Comparison of ENCODE assay signal across 13 cellular contexts in the genomic region with DNA sequence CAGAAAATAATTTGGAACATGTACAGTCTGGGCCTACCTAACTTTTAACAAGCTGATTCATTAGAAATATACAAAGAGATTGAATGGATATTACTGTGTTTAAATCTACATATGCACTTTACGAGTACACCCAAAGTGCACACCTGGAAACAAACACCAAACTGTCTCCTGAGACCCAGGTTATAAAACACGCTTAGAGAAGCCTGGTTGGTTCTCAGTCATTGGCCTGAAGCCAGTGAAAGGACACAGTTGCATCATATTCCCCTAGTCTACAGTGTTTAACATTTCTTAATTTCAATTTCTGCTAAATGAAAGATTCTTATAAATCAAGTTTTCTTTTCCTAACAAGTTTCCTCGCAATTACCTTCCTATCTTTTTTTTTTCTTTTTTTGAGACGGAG.
A peak's percentile ranks its signal among the peaks of the same experiment; 100 is the strongest.
DNase-seq lines count a peak whose midpoint lies in the region; ATAC-seq, FAIRE-seq and TF ChIP-seq lines count a peak whose summit lies in the region.
"Had no signal": no experiment of that assay in that cellular context is flagged by ENCODE, and none has a peak within 500 bp of the region (broad histone marks: within the 10 kb centered on the region; RNA-seq: fewer than 3 reads in every experiment).

No MANE protein-coding gene starts in this region.

- no peak for DNase-seq in H54 (ENCODE audit: insufficient read length, low spot score)
- peak; percentile 6 for DNase-seq in NCI-H69 (lab: John Stamatoyannopoulos, UW)
- DNase-seq in iris pigment epithelial cell (ENCODE audit: low read depth) = peak; percentile 7
- DNase-seq in midbrain (lab: John Stamatoyannopoulos, UW) = no peak
- DNase-seq in activated T-cell treated with anti-CD3 and anti-CD28 coated beads for 4 hours = no peak
- DNase-seq in natural killer cell = no peak
- no peak for DNase-seq in NCI-H1417 (lab: John Stamatoyannopoulos, UW)
- DNase-seq: ACHN; Calu3; CD4-positive, CD25-positive, alpha-beta regulatory T cell; DMS 273 treated with DMSO at 0.1 percent for 48 hours had no signal

- no peak for TF ChIP-seq POLR2A in H54 (IDR thresholded peaks at IDR 0.05; ENCODE audit: low read depth, low read length)

- no peaks in the 10 kb centered on the region for H3K27me3 Mint-ChIP-seq in natural killer cell (ENCODE audit: low read depth in 2 of 2)
- H3K27me3 Mint-ChIP-seq: CD4-positive, CD25-positive, alpha-beta regulatory T cell had no signal

- H3K9me3 Mint-ChIP-seq in natural killer cell = no peaks in the 10 kb centered on the region

- TF ChIP-seq RAD21 in Ishikawa (IDR thresholded peaks at IDR 0.05; ENCODE audit: low read depth) = no peak

- ATAC-seq in natural killer cell = no peak
- ATAC-seq: HCT116 had no signal

- intact Hi-C loops in natural killer cell (cut with micrococcal nuclease) = no loop called here

- no peak overlapping the region for H3K4me3 Mint-ChIP-seq in natural killer cell
- H3K4me3 Mint-ChIP-seq: CD4-positive, CD25-positive, alpha-beta regulatory T cell had no signal

- H3K36me3 Mint-ChIP-seq in natural killer cell = no peaks in the 10 kb centered on the region

- no peak for TF ChIP-seq EP300 in Ishikawa (IDR thresholded peaks at IDR 0.05; ENCODE audit: borderline replicate concordance)

- no peak overlapping the region for H3K27ac Mint-ChIP-seq in natural killer cell

- peak; percentile 38 for FAIRE-seq in H54 (lab: Jason Lieb, UNC)

- TF ChIP-seq CTCF in natural killer cell (IDR thresholded peaks at IDR 0.05) = no peak

- H3K4me1 Mint-ChIP-seq in natural killer cell = no peaks in the 10 kb centered on the region

TF ChIP-seq in Ishikawa, 13 proteins besides CTCF, POLR2A, EP300 and RAD21:
- TF ChIP-seq MAX (IDR thresholded peaks at IDR 0.05) = no peak
- no peak for TF ChIP-seq ZBTB7A (IDR thresholded peaks at IDR 0.05; ENCODE audit: low read depth)
- TF ChIP-seq NFIC (IDR thresholded peaks at IDR 0.05) = no peak
- no peak for TF ChIP-seq CREB1 (IDR thresholded peaks at IDR 0.05; ENCODE audit: low read depth)
- TF ChIP-seq TCF12 (IDR thresholded peaks at IDR 0.05; ENCODE audit: low read depth) = no peak
- TF ChIP-seq, protein P1, sequence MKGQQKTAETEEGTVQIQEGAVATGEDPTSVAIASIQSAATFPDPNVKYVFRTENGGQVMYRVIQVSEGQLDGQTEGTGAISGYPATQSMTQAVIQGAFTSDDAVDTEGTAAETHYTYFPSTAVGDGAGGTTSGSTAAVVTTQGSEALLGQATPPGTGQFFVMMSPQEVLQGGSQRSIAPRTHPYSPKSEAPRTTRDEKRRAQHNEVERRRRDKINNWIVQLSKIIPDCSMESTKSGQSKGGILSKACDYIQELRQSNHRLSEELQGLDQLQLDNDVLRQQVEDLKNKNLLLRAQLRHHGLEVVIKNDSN (IDR thresholded peaks at IDR 0.05) = no peak
- no peak for TF ChIP-seq REST (IDR thresholded peaks at IDR 0.05; ENCODE audit: low read depth)
- peak; percentile 32; the same call in 1 of the 2 replicates for TF ChIP-seq CEBPB (IDR thresholded peaks at IDR 0.05)

Comparison
In these comparisons a context has a peak if more than half of its experiments do, and no peak if none do; other contexts are left out.
1. DNase-seq: peak in NCI-H69 (single experiment) and iris pigment epithelial cell (single experiment); none in H54 (single experiment), midbrain (single experiment), activated T-cell treated with anti-CD3 and anti-CD28 coated beads for 4 hours (single experiment), natural killer cell (single experiment) and NCI-H1417 (0 of 3).